18 cellular contexts compared by ENCODE assay signal in the genomic region with DNA sequence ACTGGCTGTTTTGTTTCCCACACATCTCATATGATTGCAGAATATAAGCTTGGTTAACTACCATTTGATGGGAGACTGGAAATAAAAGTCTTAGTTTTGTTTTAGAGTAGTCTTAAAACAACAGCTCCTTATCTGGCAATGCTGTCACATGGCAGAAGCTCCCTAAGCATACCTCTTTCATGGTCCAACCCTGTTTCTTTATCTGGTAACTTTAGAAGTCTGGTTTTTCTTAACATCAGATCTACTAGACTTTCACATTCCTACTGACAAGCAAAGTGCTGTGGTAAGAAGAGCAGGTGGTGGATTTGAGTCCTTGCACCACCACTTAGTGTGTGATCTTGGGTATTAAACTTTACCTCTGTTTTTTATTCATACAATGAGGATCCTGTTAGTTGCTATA. TPM values are rescaled to one million over a fixed set of nuclear protein-coding genes. Genes with fewer than 3 reads are reported as not detected.
DNase-seq lines count a peak whose midpoint lies in the region; ATAC-seq and TF ChIP-seq lines count a peak whose summit lies in the region.
"Had no signal": no experiment of that assay in that cellular context is flagged by ENCODE, and none has a peak within 500 bp of the region (broad histone marks: within the 10 kb centered on the region; RNA-seq: fewer than 3 reads in every experiment).

No MANE protein-coding gene starts in this region.

- H3K14ac ChIP-seq in trophoblast cell (ENCODE audit: low read length), result no peak overlapping the region

- H3K4ac ChIP-seq in trophoblast cell (ENCODE audit: low read depth, low read length), result no peak overlapping the region

- H3K4me3 ChIP-seq in SK-N-SH (ENCODE audit: low read depth in 2 of 2, low read length in 1 of 2) (no peak overlapping the region), fibroblast of villous mesenchyme (ENCODE audit: low read depth, low read length) (no peak overlapping the region), trophoblast cell (ENCODE audit: low read depth, low read length) (no peak overlapping the region), WERI-Rb-1 (ENCODE audit: low read depth, low read length) (no peak overlapping the region)
- H3K4me3 ChIP-seq: HAP-1, MG63 had no signal

- no peak overlapping the region for H2AFZ ChIP-seq in SK-N-SH (ENCODE audit: low read depth)
- H2AFZ ChIP-seq in trophoblast cell (ENCODE audit: insufficient read depth, low read length, poor library complexity), result no peak overlapping the region

- no peak overlapping the region for H2BK120ac ChIP-seq in trophoblast cell (ENCODE audit: insufficient read depth, low read length, poor library complexity)

- CTCF ChIA-PET in SK-N-SH (lab: Yijun Ruan, JAX), result interaction anchor here (0.8 to 1.6 kb wide), 2 partner anchors 83 to 327 kb away, joined by 3 read pairs; no protein-coding TSS in a partner anchor

- H3K18ac ChIP-seq in trophoblast cell (ENCODE audit: low read length), result no peak overlapping the region

- DNase-seq in SK-N-SH (no peak), SK-MEL-5 (ENCODE audit: low read depth, low spot score) (peak; percentile 24), fibroblast of villous mesenchyme (ENCODE audit: low read depth) (peak; percentile 82), trophoblast cell (peak; percentile 12 to 60), WERI-Rb-1 (no peak)
- no peak for DNase-seq in activated CD4-positive, alpha-beta T cell treated with anti-CD3 and anti-CD28 coated beads, Interleukin-2, amount 50 U/mL, for 4 hours
- DNase-seq: BE2C; CD4-positive, alpha-beta T cell; MG63; NCI-H1105; NCI-H1694 treated with DMSO at 0.1 percent for 48 hours; NCI-H526 treated with DMSO at 0.1 percent for 48 hours; NK-92 treated with Interleukin-12 subunit alpha and Interleukin-12 subunit beta, amount 100 ng/mL, for 24 hours; SIG-M5 had no signal

- no peaks in the 10 kb centered on the region for H4K20me1 ChIP-seq in SK-N-SH (ENCODE audit: insufficient read depth)

- H2AK5ac ChIP-seq in trophoblast cell (ENCODE audit: low read length), result no peak overlapping the region

- no peaks in the 10 kb centered on the region for H3K79me1 ChIP-seq in trophoblast cell (ENCODE audit: low read length)

- H3K36me3 ChIP-seq in SK-N-SH (replicated peaks in 1 of 2; ENCODE audit: control insufficient read depth in 1 of 2, insufficient read depth in 2 of 2, low read length in 1 of 2) (peaks cover 0 to 9% of the 10 kb centered on the region in 2 experiments), trophoblast cell (ENCODE audit: control insufficient read depth in 1 of 2, insufficient read depth in 2 of 2, low read length in 2 of 2) (no peaks in the 10 kb centered on the region), WERI-Rb-1 (no peaks in the 10 kb centered on the region)
- H3K36me3 ChIP-seq: BE2C, HAP-1, MG63 had no signal

- H4K91ac ChIP-seq in trophoblast cell (ENCODE audit: low read depth, low read length), result no peak overlapping the region

- in situ Hi-C loops in SK-MEL-5 (cut with HindIII; ENCODE audit: low pct_unique_long_range_greater_than_20kb, low sequenced_read_pairs), result no loop called here

- H3K79me2 ChIP-seq in SK-N-SH (ENCODE audit: insufficient read depth), result peaks cover 24% of the 10 kb centered on the region
- no peaks in the 10 kb centered on the region for H3K79me2 ChIP-seq in trophoblast cell (ENCODE audit: control insufficient read depth, insufficient read depth, low read length, poor library complexity)

- no peak for TF ChIP-seq EP300 in SK-N-SH (IDR thresholded peaks at IDR 0.05; ENCODE audit: borderline replicate concordance in 1 of 2, low read depth in 1 of 2, low read length in 1 of 2)

- H3K9me3 ChIP-seq in SK-N-SH (no peaks in the 10 kb centered on the region), trophoblast cell (ENCODE audit: insufficient read depth, low read depth, low read length) (no peaks in the 10 kb centered on the region), WERI-Rb-1 (ENCODE audit: severe bottlenecking) (no peaks in the 10 kb centered on the region)
- H3K9me3 ChIP-seq: BE2C, HAP-1, MG63 had no signal

- no peak overlapping the region for H3K4me2 ChIP-seq in SK-N-SH
- H3K4me2 ChIP-seq in trophoblast cell (ENCODE audit: low read length), result no peak overlapping the region

- H3K27me3 ChIP-seq in SK-N-SH (ENCODE audit: insufficient read depth) (no peaks in the 10 kb centered on the region), trophoblast cell (ENCODE audit: insufficient read depth, low read length) (no peaks in the 10 kb centered on the region), WERI-Rb-1 (ENCODE audit: insufficient read depth, low read depth, severe bottlenecking) (no peaks in the 10 kb centered on the region)
- H3K27me3 ChIP-seq: BE2C, MG63 had no signal

- H4K8ac ChIP-seq in trophoblast cell (ENCODE audit: low read depth, low read length), result no peak overlapping the region

- TF ChIP-seq RAD21 in SK-N-SH (IDR thresholded peaks at IDR 0.05; ENCODE audit: low read length), result no peak

- peaks cover 9 to 13% of the 10 kb centered on the region in 2 experiments; a peak in 3 of 4 replicates for H3K4me1 ChIP-seq in SK-N-SH (ENCODE audit: control insufficient read depth in 1 of 2, insufficient read depth in 2 of 2, low read depth in 1 of 2, low read length in 1 of 2)
- no peaks in the 10 kb centered on the region for H3K4me1 ChIP-seq in trophoblast cell (ENCODE audit: control insufficient read depth in 1 of 2, insufficient read depth in 2 of 2, low read length in 2 of 2)
- H3K4me1 ChIP-seq: HAP-1 had no signal

- no peaks in the 10 kb centered on the region for H3K9me2 ChIP-seq in SK-N-SH

- H3K23ac ChIP-seq in trophoblast cell (ENCODE audit: low read length), result no peak overlapping the region

- ATAC-seq in SK-N-SH treated with all-trans-retinoic acid at 6 μM for 48 hours (peak; percentile 27; the same call in 2 of the 3 replicates), GM21360 (IDR thresholded peaks at IDR 0.05; ENCODE audit: unreplicated experiment) (no peak)

- H3F3A ChIP-seq in SK-N-SH (replicated peaks; ENCODE audit: insufficient read depth), result peaks cover 5% of the 10 kb centered on the region

- TF ChIP-seq CTCF in SK-N-SH (IDR thresholded peaks at IDR 0.05) (no peak), fibroblast of villous mesenchyme (IDR thresholded peaks at IDR 0.05; ENCODE audit: insufficient read depth, low read depth, low read length) (no peak), WERI-Rb-1 (IDR thresholded peaks at IDR 0.05; ENCODE audit: low read depth, low read length) (no peak)

- no peak overlapping the region for H3K27ac ChIP-seq in SK-N-SH (ENCODE audit: low read depth in 2 of 2, low read length in 1 of 2)
- H3K27ac ChIP-seq in trophoblast cell (ENCODE audit: low read depth, low read length), result peak overlapping the region; percentile 76
- H3K27ac ChIP-seq in WERI-Rb-1, result no peak overlapping the region
- H3K27ac ChIP-seq: 22Rv1 had no signal

- no peak overlapping the region for H2BK5ac ChIP-seq in trophoblast cell (ENCODE audit: low read depth, low read length, poor library complexity)

- no peak overlapping the region for H2BK12ac ChIP-seq in trophoblast cell (ENCODE audit: low read length)

- H4K12ac ChIP-seq in trophoblast cell (ENCODE audit: low read depth, low read length), result no peak overlapping the region

- POLR2A ChIA-PET in SK-N-SH (lab: Yijun Ruan, JAX), result no interaction called here

- H3K9ac ChIP-seq in SK-N-SH, result no peak overlapping the region
- H3K9ac ChIP-seq in trophoblast cell (ENCODE audit: low read length), result no peak overlapping the region

TF ChIP-seq in SK-N-SH treated with all-trans-retinoic acid at 6 μM for 48 hours, 23 proteins besides CTCF, POLR2A, EP300 and RAD21:
- TF ChIP-seq ZFP3 (CRISPR knock-in tag; IDR thresholded peaks at IDR 0.05) (no peak), ISL1 (CRISPR knock-in tag; IDR thresholded peaks at IDR 0.05) (peak; percentile 41; the same call in 1 of the 2 replicates), CREB5 (CRISPR knock-in tag; IDR thresholded peaks at IDR 0.05; ENCODE audit: low read depth) (no peak)
TF ChIP-seq in SK-N-SH treated with all-trans-retinoic acid at 6 μM for 48 hours: peak in this region for 1.

TF ChIP-seq in SK-N-SH, 30 proteins besides CTCF, POLR2A, EP300 and RAD21 (continues in another document):
- no peak for TF ChIP-seq MAX (IDR thresholded peaks at IDR 0.05; ENCODE audit: low read depth)
- no peak for TF ChIP-seq FOXJ3 (CRISPR knock-in tag; IDR thresholded peaks at IDR 0.05)
- no peak for TF ChIP-seq FOSL2 (IDR thresholded peaks at IDR 0.05; ENCODE audit: borderline replicate concordance, low read depth)

RNA-seq across cellular contexts. Expression of gene XRCC4, which starts 25.2 kb away (rescaled TPM):
- polyA plus RNA-seq in SK-N-SH (2012; rRNA removed), result 1.8 and 2.4 TPM in 2 replicates
- polyA plus RNA-seq in SK-N-SH (2012; cell fraction: cytosol; rRNA removed), result 3.7 and 6.8 TPM in 2 replicates
- 0.65 and 1.3 TPM in 2 replicates for polyA plus RNA-seq in SK-N-SH (2012; cell fraction: nucleus; rRNA removed)
- total RNA-seq in SK-MEL-5 (2014; rRNA removed; shearing (Covaris generic)), result 20.4 and 21.1 TPM in 2 replicates
- 13.7 and 16.7 TPM in 2 replicates for polyA plus RNA-seq in SK-MEL-5 (2015; cell fraction: cytosol; rRNA removed)
- polyA plus RNA-seq in SK-MEL-5 (2015; cell fraction: nucleus; rRNA removed), result 6.5 and 14.3 TPM in 2 replicates
- total RNA-seq in fibroblast of villous mesenchyme, result 13.0 and 14.5 TPM in 2 replicates
- polyA plus RNA-seq in trophoblast cell (2013), result 15.4 and 16.3 TPM in 2 replicates

RNA-seq across cellular contexts. Expression of gene TMEM167A, which starts 25.4 kb away (rescaled TPM):
- polyA plus RNA-seq in SK-N-SH (2012; rRNA removed), result 23.7 and 38.2 TPM in 2 replicates
- 48.6 and 78.5 TPM in 2 replicates for polyA plus RNA-seq in SK-N-SH (2012; cell fraction: cytosol; rRNA removed)
- polyA plus RNA-seq in SK-N-SH (2012; cell fraction: nucleus; rRNA removed), result 8.2 and 22.3 TPM in 2 replicates
- total RNA-seq in SK-MEL-5 (2014; rRNA removed; shearing (Covaris generic)), result 101 and 102 TPM in 2 replicates
- 60.6 and 72.8 TPM in 2 replicates for polyA plus RNA-seq in SK-MEL-5 (2015; cell fraction: cytosol; rRNA removed)
- 139 and 166 TPM in 2 replicates for polyA plus RNA-seq in SK-MEL-5 (2015; cell fraction: nucleus; rRNA removed)
- total RNA-seq in fibroblast of villous mesenchyme, result 55.7 and 91.1 TPM in 2 replicates
- 122 and 124 TPM in 2 replicates for polyA plus RNA-seq in trophoblast cell (2013)

Comparison
In these comparisons a context has a peak if more than half of its experiments do, and no peak if none do; other contexts are left out.
1. DNase-seq: peak in SK-MEL-5 (single experiment), fibroblast of villous mesenchyme (single experiment) and trophoblast cell (2 of 2); none in SK-N-SH (single experiment), WERI-Rb-1 (single experiment) and activated CD4-positive, alpha-beta T cell treated with anti-CD3 and anti-CD28 coated beads, Interleukin-2, amount 50 U/mL, for 4 hours (0 of 2).